In the genomic region with DNA sequence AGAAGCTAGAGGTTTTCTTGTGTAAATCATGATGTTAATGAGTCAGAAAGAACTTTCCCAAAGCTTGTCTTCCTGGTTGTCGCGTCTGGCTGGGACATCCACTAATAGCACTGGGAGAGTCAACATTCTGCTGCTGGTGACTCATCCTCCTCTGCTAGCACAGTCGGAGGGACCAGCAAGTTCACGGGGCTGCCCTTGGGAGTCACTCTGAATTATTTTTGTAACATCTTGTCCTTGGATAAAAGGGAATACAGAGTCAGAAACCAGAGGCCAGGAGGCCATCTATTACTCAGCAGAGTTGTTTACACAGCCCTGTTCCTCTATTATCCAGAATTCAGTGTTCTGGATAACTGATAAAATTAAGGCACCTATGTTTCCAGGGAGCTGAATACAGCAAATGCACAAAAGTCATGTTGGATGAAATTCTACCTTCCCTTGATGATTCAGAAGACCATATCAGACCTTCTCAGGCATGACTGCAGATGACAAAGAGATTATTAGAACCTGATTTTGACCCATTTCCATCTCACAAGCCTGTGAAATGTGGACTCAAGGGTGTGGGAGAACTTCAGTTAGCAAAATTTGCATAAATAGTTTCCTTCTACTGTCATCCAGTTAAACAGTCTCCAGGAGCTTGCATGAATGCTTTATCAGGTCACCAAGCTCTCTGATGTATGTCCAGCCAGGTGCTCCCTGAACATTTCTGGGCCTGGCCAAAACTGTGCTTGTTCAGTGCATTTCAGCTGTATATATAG, we compare ENCODE assay signal across 9 cellular contexts.
DNase-seq lines count a peak whose midpoint lies in the region; ATAC-seq, FAIRE-seq and TF ChIP-seq lines count a peak whose summit lies in the region.
"Had no signal": no experiment of that assay in that cellular context is flagged by ENCODE, and none has a peak within 500 bp of the region (broad histone marks: within the 10 kb centered on the region; RNA-seq: fewer than 3 reads in every experiment).

No MANE protein-coding gene starts in this region.

- no peak overlapping the region for H2AFZ ChIP-seq in endothelial cell of umbilical vein (ENCODE audit: low read depth, low read length)

- H3K27me3 ChIP-seq in endothelial cell of umbilical vein (ENCODE audit: control insufficient read depth in 2 of 2, insufficient read depth in 2 of 2, low read length in 2 of 2) (no peaks in the 10 kb centered on the region), tibial artery (no peaks in the 10 kb centered on the region)

- H3K27ac ChIP-seq in endothelial cell of umbilical vein (ENCODE audit: insufficient read depth, low read depth, low read length) (peak overlapping the region; percentile 97), tibial artery (peak overlapping the region; percentile 70 to 78)
- H3K27ac ChIP-seq: C4-2B had no signal

- CTCF ChIA-PET in endothelial cell of umbilical vein (lab: Charles Lee), result interaction anchor here (0.7 to 2.0 kb wide), 11 partner anchors 11 to 177 kb away, joined by 3 to 9 read pairs (median 5); a partner anchor contains a TSS

- peak; percentile 99 for FAIRE-seq in endothelial cell of umbilical vein (lab: Jason Lieb, UNC)

- H3K4me1 Mint-ChIP-seq in mesothelial cell of epicardium, result peaks cover 16% of the 10 kb centered on the region

- TSS peak; percentile 14 for BruUV-seq in endothelial cell of umbilical vein (replicated peaks; lab: Mats Ljungman, UMichigan)

- H3K9me3 Mint-ChIP-seq in mesothelial cell of epicardium, result no peaks in the 10 kb centered on the region

- dilution Hi-C loops in endothelial cell of umbilical vein (cut with MboI; ENCODE audit: extremely low pct_ligation_motif_present, low sequenced_read_pairs), result no loop called here

- H3K9me1 ChIP-seq in endothelial cell of umbilical vein (replicated peaks; ENCODE audit: control insufficient read depth, extremely low read depth, insufficient read depth, low read length), result no peaks in the 10 kb centered on the region

- POLR2A ChIA-PET in endothelial cell of umbilical vein (lab: Charles Lee), result interaction anchor here (1.0 to 1.3 kb wide), 4 partner anchors 10 to 34 kb away, joined by 3 to 5 read pairs (median 4); no protein-coding TSS in a partner anchor

- H4K20me1 ChIP-seq in endothelial cell of umbilical vein (replicated peaks; ENCODE audit: control insufficient read depth, extremely low read depth, insufficient read depth, low read length), result no peaks in the 10 kb centered on the region

- H3K4me1 ChIP-seq in endothelial cell of umbilical vein (ENCODE audit: control insufficient read depth, extremely low read depth, insufficient read depth, low read length) (peaks cover 42% of the 10 kb centered on the region), tibial artery (peaks cover 0 to 30% (median 16%) of the 10 kb centered on the region in 4 donors)

- TF ChIP-seq CTCF in endothelial cell of umbilical vein (IDR thresholded peaks at IDR 0.05; ENCODE audit: extremely low read depth in 1 of 2, insufficient read depth in 1 of 2, low read depth in 1 of 2, low read length in 2 of 2) (no peak), mesothelial cell of epicardium (IDR thresholded peaks at IDR 0.05; ENCODE audit: unreplicated experiment) (no peak), tibial artery (IDR thresholded peaks at IDR 0.05) (no peak)

- H3K27ac Mint-ChIP-seq in mesothelial cell of epicardium, result peak overlapping the region; percentile 26

- TF ChIP-seq POLR2A in endothelial cell of umbilical vein (IDR thresholded peaks at IDR 0.05; ENCODE audit: low read depth, low read length), result peak; percentile 55

- intact Hi-C loops in endothelial cell of umbilical vein (cut with micrococcal nuclease), result loop anchor here (1.0 to 5.0 kb wide), 7 partner anchors 19 to 103 kb away; a partner anchor contains a TSS
- intact Hi-C loops in tibial artery (cut with DNase I; ENCODE audit: low total_unique reads), result no loop called here

- peak overlapping the region; percentile 86 for H3K9ac ChIP-seq in endothelial cell of umbilical vein (replicated peaks; ENCODE audit: extremely low read depth, insufficient read depth, low read length)

- no peaks in the 10 kb centered on the region for H3K36me3 Mint-ChIP-seq in mesothelial cell of epicardium

- H3K79me2 ChIP-seq in endothelial cell of umbilical vein (ENCODE audit: control insufficient read depth, insufficient read depth, low read length), result peaks cover 80% of the 10 kb centered on the region

- no peak overlapping the region for H3K4me3 Mint-ChIP-seq in mesothelial cell of epicardium

- DNase-seq in NCI-H2171 treated with DMSO at 0.1 percent for 48 hours (lab: John Stamatoyannopoulos, UW) (peak; percentile 12), NCI-H2171 (lab: John Stamatoyannopoulos, UW) (no peak), HUDEP-2 (lab: John Stamatoyannopoulos, UW; ENCODE audit: unreplicated experiment in 76 of 76) (peak in 44 of 76 experiments; percentile 3 to 76 (median 41)), T follicular helper cell (ENCODE audit: low read depth) (peak; percentile 28), endothelial cell of umbilical vein (ENCODE audit: low read depth, low spot score) (peak; percentile 98), mesothelial cell of epicardium (ENCODE audit: low spot score in 2 of 2, unreplicated experiment in 2 of 2) (no peak), tibial artery (peak; percentile 95 to 96)

- no peaks in the 10 kb centered on the region for H3K27me3 Mint-ChIP-seq in mesothelial cell of epicardium (ENCODE audit: low read depth)

- H3K4me2 ChIP-seq in endothelial cell of umbilical vein (ENCODE audit: insufficient read depth, low read length), result peak overlapping the region; percentile 54

- peak overlapping the region in 1 of 3 experiments; percentile 32 for H3K4me3 ChIP-seq in endothelial cell of umbilical vein (replicated peaks in 1 of 3; ENCODE audit: insufficient read depth in 1 of 3, low read depth in 1 of 3, low read length in 3 of 3)
- H3K4me3 ChIP-seq in tibial artery, result no peak overlapping the region

- no peaks in the 10 kb centered on the region for H3K9me3 ChIP-seq in endothelial cell of umbilical vein (replicated peaks; ENCODE audit: control insufficient read depth, insufficient read depth, low read length)
- H3K9me3 ChIP-seq in tibial artery, result no peaks in the 10 kb centered on the region

- ATAC-seq in GM21619 (IDR thresholded peaks at IDR 0.05; ENCODE audit: unreplicated experiment), result peak; percentile 66

- H3K36me3 ChIP-seq in endothelial cell of umbilical vein (ENCODE audit: control insufficient read depth in 2 of 2, extremely low read depth in 1 of 2, insufficient read depth in 2 of 2, low read length in 2 of 2) (no peaks in the 10 kb centered on the region), tibial artery (no peaks in the 10 kb centered on the region)

TF ChIP-seq in endothelial cell of umbilical vein, 7 proteins besides CTCF, POLR2A, EP300 and RAD21:
- TF ChIP-seq EZH2 (IDR thresholded peaks at IDR 0.05; ENCODE audit: borderline replicate concordance, low read depth, low read length, severe bottlenecking), result no peak
- TF ChIP-seq MYC (IDR thresholded peaks at IDR 0.05; ENCODE audit: low read depth, low read length), result no peak
- TF ChIP-seq JUN (IDR thresholded peaks at IDR 0.05; ENCODE audit: borderline replicate concordance, insufficient read depth, insufficient read length, low read depth), result peak; percentile 97
- TF ChIP-seq GATA2 (IDR thresholded peaks at IDR 0.05; ENCODE audit: insufficient read depth, insufficient read length, low read depth, low read length), result peak; percentile 86
- TF ChIP-seq, protein P1, sequence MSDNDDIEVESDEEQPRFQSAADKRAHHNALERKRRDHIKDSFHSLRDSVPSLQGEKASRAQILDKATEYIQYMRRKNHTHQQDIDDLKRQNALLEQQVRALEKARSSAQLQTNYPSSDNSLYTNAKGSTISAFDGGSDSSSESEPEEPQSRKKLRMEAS (IDR thresholded peaks at IDR 0.05; ENCODE audit: insufficient read depth, insufficient read length), result no peak
- TF ChIP-seq FOS (IDR thresholded peaks at IDR 0.05; ENCODE audit: borderline replicate concordance, insufficient read depth, low read length), result peak; percentile 100
- TF ChIP-seq POLR2AphosphoS5 (IDR thresholded peaks at IDR 0.05; ENCODE audit: insufficient read depth, low read depth, low read length), result peak; percentile 86

Comparison
In these comparisons a context has a peak if more than half of its experiments do, and no peak if none do; other contexts are left out.
1. DNase-seq: peak in NCI-H2171 treated with DMSO at 0.1 percent for 48 hours (single experiment), HUDEP-2 (44 of 76), T follicular helper cell (single experiment), endothelial cell of umbilical vein (single experiment) and tibial artery (2 of 2); none in NCI-H2171 (single experiment) and mesothelial cell of epicardium (0 of 2).